8 cellular contexts compared by ENCODE assay signal in the genomic region with DNA sequence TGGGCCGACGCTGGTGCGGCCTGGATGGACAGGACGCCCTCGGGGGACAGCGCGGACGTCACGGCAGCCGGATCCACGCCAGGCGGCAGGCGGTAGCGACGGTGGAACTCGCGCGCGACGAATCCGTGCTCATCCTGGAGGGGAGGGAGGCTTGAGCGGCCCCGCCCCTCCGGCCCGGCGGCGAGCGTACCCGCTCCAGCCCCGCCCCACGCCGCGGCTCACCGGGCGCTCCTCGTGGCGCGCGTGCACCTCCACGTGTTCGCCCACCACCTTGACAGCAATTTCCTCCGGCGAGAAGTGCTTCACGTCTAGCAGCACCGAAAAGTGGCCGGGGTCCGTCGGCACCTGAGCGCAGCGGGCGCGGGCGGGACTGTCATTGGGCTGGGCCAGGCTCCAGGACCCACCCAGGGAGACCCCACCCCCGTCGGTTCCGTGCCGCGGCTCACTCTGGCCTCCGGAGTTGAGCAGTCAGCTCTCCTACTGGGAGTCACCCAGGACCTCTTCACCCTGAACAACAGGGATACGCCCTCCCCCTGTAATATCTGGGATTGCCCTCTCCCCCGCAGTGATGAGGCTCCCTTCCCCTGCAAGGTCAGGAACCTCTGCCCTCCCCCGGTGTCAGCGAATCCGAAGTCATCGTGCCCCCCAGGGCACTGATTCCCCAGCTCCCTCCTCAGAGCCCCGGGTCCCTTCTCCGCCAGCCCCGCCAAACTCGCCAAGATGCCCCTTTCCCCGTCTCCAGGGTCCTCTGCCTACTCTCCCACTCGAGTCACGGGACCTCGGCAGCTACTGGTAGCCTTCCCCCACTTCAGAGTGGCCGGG. TPM values are rescaled to one million over a fixed set of nuclear protein-coding genes. Genes with fewer than 3 reads are reported as not detected.
DNase-seq lines count a peak whose midpoint lies in the region; ATAC-seq and TF ChIP-seq lines count a peak whose summit lies in the region.

No MANE protein-coding gene starts in this region.

- peaks cover 16 to 24% (median 19%) of the 10 kb centered on the region in 3 donors for H3K36me3 ChIP-seq in skeletal muscle tissue (ENCODE audit: control insufficient read depth in 3 of 3, insufficient read depth in 3 of 3, low read length in 3 of 3)

- peak overlapping the region; percentile 99 for H3K27ac ChIP-seq in skeletal muscle tissue (ENCODE audit: low read depth, low read length)

- no peaks in the 10 kb centered on the region for H3K9me3 ChIP-seq in skeletal muscle tissue (ENCODE audit: control insufficient read depth in 3 of 3, low read length in 3 of 3)

- H3K27me3 Mint-ChIP-seq in HFFc6 (ENCODE audit: insufficient read depth), result peaks cover 9% of the 10 kb centered on the region

- no peak for TF ChIP-seq CTCF in HFFc6 (IDR thresholded peaks at IDR 0.05)

- no peaks in the 10 kb centered on the region for H3K9me3 Mint-ChIP-seq in HFFc6

- H3K4me3 Mint-ChIP-seq in HFFc6, result peak overlapping the region; percentile 92

- H3K9ac ChIP-seq in skeletal muscle tissue (ENCODE audit: low read depth in 1 of 3, low read length in 3 of 3), result peak overlapping the region; percentile 95 to 100 (median 95)

- peaks cover 12% of the 10 kb centered on the region; the same call in 1 of the 2 replicates for H3K36me3 Mint-ChIP-seq in HFFc6 (ENCODE audit: low read depth)

- peaks cover 32 to 49% (median 39%) of the 10 kb centered on the region in 3 donors for H3K4me1 ChIP-seq in skeletal muscle tissue (ENCODE audit: control insufficient read depth in 3 of 3, insufficient read depth in 3 of 3, low read length in 3 of 3)

- peak; percentile 80 for DNase-seq in HFFc6
- DNase-seq in activated naive CD4-positive, alpha-beta T cell treated with anti-CD3 and anti-CD28 coated beads, Interleukin-2, amount 50 U/mL, for 16 hours, result peak; percentile 69
- DNase-seq in hepatic stellate cell (ENCODE audit: low spot score), result peak; percentile 72
- DNase-seq in GF-D8 (lab: John Stamatoyannopoulos, UW), result no peak
- no peak for DNase-seq in A172 (ENCODE audit: low spot score)

- H3K4me3 ChIP-seq in skeletal muscle tissue (ENCODE audit: low read length in 3 of 3), result peak overlapping the region; percentile 86 to 100 (median 98)

- H3K4me1 Mint-ChIP-seq in HFFc6 (ENCODE audit: low read depth), result peaks cover 42% of the 10 kb centered on the region

- no peaks in the 10 kb centered on the region for H3K27me3 ChIP-seq in skeletal muscle tissue (ENCODE audit: control insufficient read depth in 3 of 3, insufficient read depth in 3 of 3, low read length in 3 of 3)

- ATAC-seq in HG03108 (IDR thresholded peaks at IDR 0.05; ENCODE audit: unreplicated experiment) (no peak), HG02852 (IDR thresholded peaks at IDR 0.05; ENCODE audit: unreplicated experiment) (no peak)

- peak overlapping the region; percentile 99 for H3K27ac Mint-ChIP-seq in HFFc6

RNA-seq across cellular contexts. Expression of gene HSPB6, which starts 1.1 kb away (rescaled TPM):
- 100 to 1,000 TPM in 1 of 6 experiments, 10 to 100 TPM in 5; 37.0 to 122 (median 43.9) TPM for total RNA-seq in HFFc6 (2021; fragmentation: NEBNext Ultra II Directional; extraction: Animal tissue kit (Norgen Biotek cat#: 25700))
- 52.7 TPM for total RNA-seq in skeletal muscle tissue
- 0.07 and 0.72 TPM in 2 replicates for total RNA-seq in A172 (2014; rRNA removed; shearing (Covaris generic))

RNA-seq across cellular contexts. Expression of gene PROSER3, which starts 2.2 kb away (rescaled TPM):
- total RNA-seq in HFFc6 (2021; fragmentation: NEBNext Ultra II Directional; extraction: Animal tissue kit (Norgen Biotek cat#: 25700)), result 10 to 100 TPM; 26.4 to 30.0 (median 29.0) TPM
- total RNA-seq in skeletal muscle tissue, result 1.0 TPM
- total RNA-seq in A172 (2014; rRNA removed; shearing (Covaris generic)), result 5.7 and 7.0 TPM in 2 replicates

RNA-seq across cellular contexts. Expression of gene LIN37, which starts 7.4 kb away (rescaled TPM):
- total RNA-seq in HFFc6 (2021; fragmentation: NEBNext Ultra II Directional; extraction: Animal tissue kit (Norgen Biotek cat#: 25700)), result 1 to 10 TPM; 6.0 to 9.9 (median 8.7) TPM
- total RNA-seq in skeletal muscle tissue, result 3.1 TPM
- total RNA-seq in A172 (2014; rRNA removed; shearing (Covaris generic)), result 13.8 and 16.4 TPM in 2 replicates

RNA-seq across cellular contexts. Expression of gene PSENEN, which starts 10.3 kb away (rescaled TPM):
- total RNA-seq in HFFc6 (2021; fragmentation: NEBNext Ultra II Directional; extraction: Animal tissue kit (Norgen Biotek cat#: 25700)), result 10 to 100 TPM; 68.2 to 86.6 (median 74.9) TPM
- 7.8 TPM for total RNA-seq in skeletal muscle tissue
- total RNA-seq in A172 (2014; rRNA removed; shearing (Covaris generic)), result 37.1 and 40.9 TPM in 2 replicates

RNA-seq across cellular contexts. Expression of gene U2AF1L4, which starts 10.5 kb away (rescaled TPM):
- total RNA-seq in HFFc6 (2021; fragmentation: NEBNext Ultra II Directional; extraction: Animal tissue kit (Norgen Biotek cat#: 25700)), result 10 to 100 TPM; 18.0 to 20.8 (median 18.7) TPM
- total RNA-seq in skeletal muscle tissue, result 3.7 TPM
- 6.9 and 18.0 TPM in 2 replicates for total RNA-seq in A172 (2014; rRNA removed; shearing (Covaris generic))

Comparison
In these comparisons a context has a peak if more than half of its experiments do, and no peak if none do; other contexts are left out.
1. DNase-seq: peak in HFFc6 (single experiment), activated naive CD4-positive, alpha-beta T cell treated with anti-CD3 and anti-CD28 coated beads, Interleukin-2, amount 50 U/mL, for 16 hours (single experiment) and hepatic stellate cell (single experiment); none in GF-D8 (single experiment) and A172 (single experiment).
2. RNA of gene HSPB6, which starts 1.1 kb away (total RNA-seq): 52.7 TPM in skeletal muscle tissue (single experiment) and 37.0 to 122 TPM in HFFc6; 0.07 to 0.72 TPM in A172; every median in the first group is over 10 times any median in the second.